ENCODE assay signal across 27 cellular contexts in the genomic region with DNA sequence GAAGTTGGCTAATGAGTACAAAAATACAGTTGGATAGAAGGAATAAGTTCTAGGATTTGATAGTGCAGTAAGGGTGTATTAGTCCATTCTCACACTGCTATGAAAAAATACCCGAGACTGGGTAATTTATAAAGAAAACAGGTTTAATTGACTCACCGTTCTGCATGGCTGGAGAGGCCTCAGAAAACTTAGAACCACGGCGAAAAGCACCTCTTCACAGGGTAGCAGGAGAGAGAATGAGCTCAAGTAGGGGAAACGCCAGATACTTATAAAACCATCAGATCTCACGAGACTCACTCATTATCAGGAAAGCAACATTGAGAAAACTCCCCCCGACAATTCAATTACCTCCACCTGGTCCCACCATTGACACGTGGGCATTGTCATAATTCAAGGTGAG.
DNase-seq lines count a peak whose midpoint lies in the region; ATAC-seq and TF ChIP-seq lines count a peak whose summit lies in the region.
"Had no signal": no experiment of that assay in that cellular context is flagged by ENCODE, and none has a peak within 500 bp of the region (broad histone marks: within the 10 kb centered on the region; RNA-seq: fewer than 3 reads in every experiment).

No MANE protein-coding gene starts in this region.

- DNase-seq in GM12865 (ENCODE audit: low read depth), result peak; percentile 30
- peak; percentile 7 for DNase-seq in HK-2 (ENCODE audit: unreplicated experiment)
- DNase-seq in left kidney (ENCODE audit: low read depth, low spot score), result peak; percentile 42
- DNase-seq in cerebellar cortex (ENCODE audit: low spot score), result no peak
- DNase-seq in Kasumi-1 (lab: John Stamatoyannopoulos, UW), result no peak
- DNase-seq in activated CD8-positive, alpha-beta memory T cell treated with anti-CD3 and anti-CD28 coated beads, Interleukin-2, amount 50 U/mL, for 4 hours, result no peak
- DNase-seq: ACHN; activated CD4-positive, alpha-beta T cell treated with anti-CD3 and anti-CD28 coated beads for 36 hours; amygdala; CD4-positive, alpha-beta memory T cell; foreskin melanocyte; heart right ventricle; KG1; left cardiac atrium; MM.1S; NCI-H2081; pancreas; stimulated activated naive CD4-positive, alpha-beta T cell; upper lobe of left lung had no signal

- H3K36me3 Mint-ChIP-seq in stimulated activated memory B cell treated with anti-CD40 and anti-IgM and Interleukin-4, amounts not matched to agents 10 μg/mL and 1 μg/mL and 100 μg/mL, for 72 hours, result no peaks in the 10 kb centered on the region
- H3K36me3 Mint-ChIP-seq: activated naive CD4-positive, alpha-beta T cell treated with anti-CD3 and anti-CD28 coated beads, Interleukin-2, amount 50 U/mL, for 24 hours; CD4-positive, alpha-beta memory T cell; memory B cell had no signal

- no peaks in the 10 kb centered on the region for H3K27me3 Mint-ChIP-seq in stimulated activated memory B cell treated with anti-CD40 and anti-IgM and Interleukin-4, amounts not matched to agents 10 μg/mL and 1 μg/mL and 100 μg/mL, for 72 hours
- H3K27me3 Mint-ChIP-seq: activated CD4-positive, alpha-beta T cell treated with anti-CD3 and anti-CD28 coated beads for 36 hours; activated naive CD4-positive, alpha-beta T cell treated with anti-CD3 and anti-CD28 coated beads, Interleukin-2, amount 50 U/mL, for 24 hours; B cell; CD4-positive, alpha-beta memory T cell had no signal

- no peak overlapping the region for H3K4me3 ChIP-seq in GM12865 (ENCODE audit: low read depth, low read length)
- H3K4me3 ChIP-seq: heart right ventricle, pancreas, skin epidermis, upper lobe of left lung had no signal

- no peak for TF ChIP-seq CTCF in GM12865 (IDR thresholded peaks at IDR 0.05; ENCODE audit: insufficient read depth, low read depth, low read length, missing control alignments)

- peak; percentile 41 for ATAC-seq in GM19351 (IDR thresholded peaks at IDR 0.05; ENCODE audit: unreplicated experiment)
- no peak for ATAC-seq in stimulated activated memory B cell treated with anti-CD40 and anti-IgM and Interleukin-4, amounts not matched to agents 10 μg/mL and 1 μg/mL and 100 μg/mL, for 72 hours
- ATAC-seq: activated CD4-positive, alpha-beta T cell treated with anti-CD3 and anti-CD28 coated beads for 36 hours; heart right ventricle; left cardiac atrium; pancreas; Right ventricle myocardium inferior had no signal

- H3K9me3 Mint-ChIP-seq in stimulated activated memory B cell treated with anti-CD40 and anti-IgM and Interleukin-4, amounts not matched to agents 10 μg/mL and 1 μg/mL and 100 μg/mL, for 72 hours, result no peaks in the 10 kb centered on the region
- H3K9me3 Mint-ChIP-seq: activated naive CD4-positive, alpha-beta T cell treated with anti-CD3 and anti-CD28 coated beads, Interleukin-2, amount 50 U/mL, for 24 hours; memory B cell; neural crest cell had no signal

- no peak overlapping the region for H3K27ac Mint-ChIP-seq in stimulated activated memory B cell treated with anti-CD40 and anti-IgM and Interleukin-4, amounts not matched to agents 10 μg/mL and 1 μg/mL and 100 μg/mL, for 72 hours
- H3K27ac Mint-ChIP-seq: activated CD4-positive, alpha-beta T cell treated with anti-CD3 and anti-CD28 coated beads for 36 hours; activated naive CD4-positive, alpha-beta T cell treated with anti-CD3 and anti-CD28 coated beads, Interleukin-2, amount 50 U/mL, for 24 hours; B cell; CD4-positive, alpha-beta memory T cell; memory B cell had no signal

- H3K4me3 Mint-ChIP-seq in stimulated activated memory B cell treated with anti-CD40 and anti-IgM and Interleukin-4, amounts not matched to agents 10 μg/mL and 1 μg/mL and 100 μg/mL, for 72 hours, result no peak overlapping the region
- H3K4me3 Mint-ChIP-seq: activated CD4-positive, alpha-beta T cell treated with anti-CD3 and anti-CD28 coated beads for 36 hours; activated naive CD4-positive, alpha-beta T cell treated with anti-CD3 and anti-CD28 coated beads, Interleukin-2, amount 50 U/mL, for 24 hours; B cell; CD4-positive, alpha-beta memory T cell; memory B cell; neural crest cell had no signal

- no peaks in the 10 kb centered on the region for H3K4me1 Mint-ChIP-seq in stimulated activated memory B cell treated with anti-CD40 and anti-IgM and Interleukin-4, amounts not matched to agents 10 μg/mL and 1 μg/mL and 100 μg/mL, for 72 hours
- H3K4me1 Mint-ChIP-seq: activated CD4-positive, alpha-beta T cell treated with anti-CD3 and anti-CD28 coated beads for 36 hours; activated naive CD4-positive, alpha-beta T cell treated with anti-CD3 and anti-CD28 coated beads, Interleukin-2, amount 50 U/mL, for 24 hours; B cell; CD4-positive, alpha-beta memory T cell; memory B cell; neural crest cell had no signal

Comparison
In these comparisons a context has a peak if more than half of its experiments do, and no peak if none do; other contexts are left out.
1. DNase-seq: peak in GM12865 (single experiment), HK-2 (single experiment) and left kidney (single experiment); none in cerebellar cortex (single experiment), Kasumi-1 (0 of 2) and activated CD8-positive, alpha-beta memory T cell treated with anti-CD3 and anti-CD28 coated beads, Interleukin-2, amount 50 U/mL, for 4 hours (single experiment).